Comparison of ENCODE assay signal across 13 cellular contexts in genomic region chr2:106789185-106789584, GRCh38.
A peak's percentile ranks its signal among the peaks of the same experiment; 100 is the strongest.
DNase-seq lines count a peak whose midpoint lies in the region; FAIRE-seq and TF ChIP-seq lines count a peak whose summit lies in the region.
"Had no signal": no experiment of that assay in that cellular context is flagged by ENCODE, and none has a peak within 500 bp of the region (broad histone marks: within the 10 kb centered on the region; RNA-seq: fewer than 3 reads in every experiment).

No MANE protein-coding gene starts in this region.

- H3K9me3 ChIP-seq in kidney (ENCODE audit: control insufficient read depth in 1 of 2, low read length in 2 of 2): no peaks in the 10 kb centered on the region
- H3K9me3 ChIP-seq: gastrocnemius medialis, SJSA1 had no signal

- no peaks in the 10 kb centered on the region for H3K36me3 ChIP-seq in kidney (ENCODE audit: control insufficient read depth in 1 of 2, insufficient read depth in 2 of 2, low read length in 2 of 2)
- H3K36me3 ChIP-seq: gastrocnemius medialis, SJSA1 had no signal

- H3K4me3 ChIP-seq in GM12865 (ENCODE audit: low read depth, low read length) (no peak overlapping the region), kidney (ENCODE audit: low read length in 2 of 2) (no peak overlapping the region)
- H3K4me3 ChIP-seq: gastrocnemius medialis, SJSA1 had no signal

- intact Hi-C loops in kidney (cut with DNase I): no loop called here

- H3K27ac ChIP-seq in kidney (ENCODE audit: low read depth in 2 of 2, low read length in 2 of 2): no peak overlapping the region
- H3K27ac ChIP-seq: gastrocnemius medialis, SJSA1 had no signal

- no peak for FAIRE-seq in kidney (lab: Jason Lieb, UNC)

- H3K9ac ChIP-seq in kidney (ENCODE audit: low read length in 2 of 2): no peak overlapping the region

- H3K4me1 ChIP-seq in kidney (ENCODE audit: control insufficient read depth in 1 of 2, insufficient read depth in 1 of 2, low read depth in 1 of 2, low read length in 2 of 2): no peaks in the 10 kb centered on the region
- H3K4me1 ChIP-seq: gastrocnemius medialis, SJSA1 had no signal

- in situ Hi-C loops in KBM-7 (cut with MboI; ENCODE audit: low pct_unique_long_range_greater_than_20kb, low sequenced_read_pairs) (no loop called here), SK-MEL-5 (cut with HindIII; ENCODE audit: low pct_unique_long_range_greater_than_20kb, low sequenced_read_pairs) (no loop called here)

- no peak for TF ChIP-seq CTCF in GM12865 (IDR thresholded peaks at IDR 0.05; ENCODE audit: insufficient read depth, low read depth, low read length, missing control alignments)
- no peak for TF ChIP-seq CTCF in kidney (IDR thresholded peaks at IDR 0.05; ENCODE audit: borderline replicate concordance, extremely low read depth, insufficient read depth)

- DNase-seq in GM12865 (ENCODE audit: low read depth) (peak; percentile 20), KBM-7 (peak; percentile 35), SK-MEL-5 (ENCODE audit: low read depth, low spot score) (peak; percentile 65), iris pigment epithelial cell (ENCODE audit: low read depth) (peak; percentile 7), kidney (no peak), activated T-cell treated with anti-CD3 and anti-CD28 coated beads for 4 hours (no peak), middle frontal gyrus (ENCODE audit: extremely low spot score, low spot score) (no peak)
- DNase-seq: activated B cell treated with CpG ODN at 0.5 μM for 24 hours, gastrocnemius medialis, islet precursor cell, posterior cingulate gyrus, substantia nigra had no signal

Comparison
In these comparisons a context has a peak if more than half of its experiments do, and no peak if none do; other contexts are left out.
1. DNase-seq: peak in GM12865 (single experiment), KBM-7 (single experiment), SK-MEL-5 (single experiment) and iris pigment epithelial cell (single experiment); none in kidney (single experiment), activated T-cell treated with anti-CD3 and anti-CD28 coated beads for 4 hours (single experiment) and middle frontal gyrus (single experiment).